ENCODE assay signal across 18 cellular contexts in genomic region chr3:58287354-58287753, GRCh38.
DNase-seq lines count a peak whose midpoint lies in the region; FAIRE-seq and TF ChIP-seq lines count a peak whose summit lies in the region.
"Had no signal": no experiment of that assay in that cellular context is flagged by ENCODE, and none has a peak within 500 bp of the region (broad histone marks: within the 10 kb centered on the region; RNA-seq: fewer than 3 reads in every experiment).

No MANE protein-coding gene starts in this region.

- intact Hi-C loops in posterior cingulate gyrus (cut with DNase I), result no loop called here

- TF ChIP-seq POLR2A in H54 (IDR thresholded peaks at IDR 0.05; ENCODE audit: low read depth, low read length), result no peak

- no peak for FAIRE-seq in H54 (lab: Jason Lieb, UNC)
- FAIRE-seq: A204.1, GM12892, GM19239, HTR-8/SVneo had no signal

- DNase-seq in Ammon's horn (ENCODE audit: low spot score) (peak; percentile 90), anterior cingulate cortex (lab: John Stamatoyannopoulos, UW) (peak in 39 of 58 donors; percentile 8 to 86 (median 54)), hypothalamus (lab: John Stamatoyannopoulos, UW) (peak in 29 of 51 donors; percentile 21 to 78 (median 42)), posterior cingulate gyrus (peak in 6 of 10 donors; percentile 18 to 93 (median 54)), NCI-H1417 (lab: John Stamatoyannopoulos, UW) (no peak), H54 (ENCODE audit: insufficient read length, low spot score) (no peak), NCI-H128 (lab: John Stamatoyannopoulos, UW; ENCODE audit: unreplicated experiment) (no peak), NCI-H2227 treated with DMSO at 0.1 percent for 48 hours (lab: John Stamatoyannopoulos, UW) (no peak)
- DNase-seq: DMS79, NCI-H1048, NCI-H187, NCI-H2171, NCI-H510A, NCI-H82 had no signal

Comparison
In these comparisons a context has a peak if more than half of its experiments do, and no peak if none do; other contexts are left out.
1. DNase-seq: peak in Ammon's horn (single experiment), anterior cingulate cortex (39 of 58), hypothalamus (29 of 51) and posterior cingulate gyrus (6 of 10); none in NCI-H1417 (0 of 3), H54 (single experiment), NCI-H128 (single experiment) and NCI-H2227 treated with DMSO at 0.1 percent for 48 hours (single experiment).